In the genomic region with DNA sequence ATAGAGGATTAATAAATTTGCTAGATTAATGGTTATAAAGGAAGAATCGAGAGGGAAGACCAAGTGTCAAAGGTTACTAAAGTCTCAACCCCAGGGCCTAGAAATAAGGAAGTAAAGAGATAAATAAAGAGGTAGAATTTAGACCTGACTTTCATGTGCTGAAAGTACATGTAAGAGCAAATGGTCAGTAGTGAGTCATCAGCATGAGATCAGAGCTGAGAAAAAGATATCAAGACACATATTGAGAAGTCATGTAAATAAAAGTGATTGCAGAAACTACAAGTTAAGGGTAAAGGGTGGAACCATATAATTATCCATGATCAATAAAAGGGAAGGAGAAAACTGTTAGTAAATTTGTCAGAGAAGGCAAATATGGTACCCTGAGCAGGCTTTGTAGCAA, we compare ENCODE assay signal across 23 cellular contexts.
"Had no signal": no experiment of that assay in that cellular context is flagged by ENCODE, and none has a peak within 500 bp of the region (broad histone marks: within the 10 kb centered on the region; RNA-seq: fewer than 3 reads in every experiment).

No MANE protein-coding gene starts in this region.

- ATAC-seq: activated CD4-positive, CD25-positive, alpha-beta regulatory T cell treated with anti-CD3 and anti-CD28 coated beads, Interleukin-2, amount 50 U/mL, for 24 hours; activated T-cell treated with anti-CD3 and anti-CD28 coated beads, Interleukin-2, amount 50 U/mL, for 72 hours; effector memory CD8-positive, alpha-beta T cell; gastroesophageal sphincter; left cardiac atrium; natural killer cell treated with Interleukin-12 subunit alpha and Interleukin-12 subunit beta and Interleukin-15 and Interleukin-18, amount 100 ng/mL, for 72 hours; stimulated activated effector memory CD8-positive, alpha-beta T cell treated with anti-CD3 and anti-CD28 coated beads, Interleukin-12 subunit alpha, Interleukin-12 subunit beta, amount 100 ng/mL, for 72 hours; stimulated activated naive CD8-positive, alpha-beta T cell treated with anti-CD3 and anti-CD28 coated beads, Interleukin-15, amount 100 ng/mL, for 72 hours had no signal

- DNase-seq: activated CD4-positive, alpha-beta memory T cell treated with anti-CD3 and anti-CD28 coated beads, Interleukin-2, amount 10 ng/mL, durations not matched to agents 7 days and 5 days; activated CD4-positive, alpha-beta T cell treated with anti-CD3 and anti-CD28 coated beads, Interleukin-2, amount 10 ng/mL, durations not matched to agents 24 days and 14 days; activated effector memory CD4-positive, alpha-beta T cell treated with Interleukin-2 at 50 U/mL for 16 hours; activated naive CD4-positive, alpha-beta T cell treated with anti-CD3 and anti-CD28 coated beads for 36 hours; activated T-cell treated with anti-CD3 and anti-CD28 coated beads, Interleukin-2, amount 50 U/mL, for 72 hours; anterior cingulate cortex; brain microvascular endothelial cell; central memory CD4-positive, alpha-beta T cell; dorsolateral prefrontal cortex; effector memory CD8-positive, alpha-beta T cell; head of caudate nucleus; hypothalamus; left cardiac atrium; stimulated activated CD4-positive, alpha-beta T cell treated with anti-CD3 and anti-CD28 coated beads, Interleukin-2, amount 100 ng/mL, for 24 hours; stimulated activated naive CD8-positive, alpha-beta T cell treated with anti-CD3 and anti-CD28 coated beads, Interleukin-15, amount 100 ng/mL, for 72 hours; T1000; tibial artery had no signal

- H3K4me3 ChIP-seq: dorsolateral prefrontal cortex, esophagus muscularis mucosa, gastroesophageal sphincter, skin epidermis, tibial artery had no signal
